Comparison of ENCODE assay signal across 8 cellular contexts in the genomic region with DNA sequence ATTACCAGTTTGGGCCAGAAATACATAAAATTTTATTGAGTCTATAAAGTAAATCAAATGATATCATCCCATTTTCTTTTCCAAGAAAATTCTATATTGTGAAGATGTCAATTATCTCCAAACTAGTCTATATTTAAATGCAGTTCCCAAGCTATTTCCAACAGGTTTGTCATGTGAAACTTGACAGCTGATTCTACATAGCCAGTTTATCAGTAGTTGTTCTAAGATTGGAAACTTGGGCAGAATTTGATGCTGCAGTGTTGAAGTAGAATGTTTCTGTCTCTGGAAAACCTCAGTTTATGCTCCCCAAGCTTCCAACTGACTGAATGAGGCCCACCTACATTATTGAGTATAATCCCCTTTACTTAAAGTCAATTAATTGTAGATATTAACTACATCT.
"Had no signal": no experiment of that assay in that cellular context is flagged by ENCODE, and none has a peak within 500 bp of the region (broad histone marks: within the 10 kb centered on the region; RNA-seq: fewer than 3 reads in every experiment).

No MANE protein-coding gene starts in this region.

- ATAC-seq: GM12878 had no signal

- H3K4me3 ChIP-seq: GM12878 had no signal

- DNase-seq: GDM1, GF-D8 had no signal

- FAIRE-seq: G401.6, GM12878, GM12891, GM12892, GM18507, GM19239 had no signal
